In genomic region chr3:75429561-75430220, GRCh38 we compare ENCODE assay signal across 8 cellular contexts.
DNase-seq lines count a peak whose midpoint lies in the region; ATAC-seq and TF ChIP-seq lines count a peak whose summit lies in the region.
"Not testable (repeated sequence)": the region's sequence is repeated elsewhere in the genome, so short reads cannot be mapped to it uniquely, and the experiment has no call there.

No MANE protein-coding gene starts in this region.

- H3K36me3 Mint-ChIP-seq in activated T-cell treated with anti-CD3 and anti-CD28 coated beads, Interleukin-2, amount 50 U/mL, for 72 hours (ENCODE audit: insufficient read depth in 2 of 2) = not testable (repeated sequence)

- not testable (repeated sequence) for H3K36me3 ChIP-seq in effector memory CD4-positive, alpha-beta T cell (ENCODE audit: control insufficient read depth, insufficient read depth, low read length); kidney epithelial cell (ENCODE audit: control insufficient read depth, insufficient read depth, low read length); thoracic aorta
- peaks cover 0 to 35% (median 2%) of the 10 kb centered on the region in 4 donors for H3K36me3 ChIP-seq in sigmoid colon

- not testable (repeated sequence) for H3K4me3 Mint-ChIP-seq in activated T-cell treated with anti-CD3 and anti-CD28 coated beads, Interleukin-2, amount 50 U/mL, for 72 hours

- TF ChIP-seq CTCF in kidney epithelial cell (IDR thresholded peaks at IDR 0.05; ENCODE audit: insufficient read depth, low read length, poor library complexity, severe bottlenecking) (peak; percentile 65), sigmoid colon (IDR thresholded peaks at IDR 0.05) (peak; percentile 57 to 86 (median 74)), thoracic aorta (IDR thresholded peaks at IDR 0.05) (peak; percentile 87)

- H3K4me3 ChIP-seq in effector memory CD4-positive, alpha-beta T cell (ENCODE audit: insufficient read depth, low read depth, low read length, poor library complexity, severe bottlenecking); kidney epithelial cell (ENCODE audit: low read depth, low read length); sigmoid colon; thoracic aorta: not testable (repeated sequence)

- not testable (repeated sequence) for TF ChIP-seq POLR2A in sigmoid colon (IDR thresholded peaks at IDR 0.05)

- not testable (repeated sequence) for H3K9me3 Mint-ChIP-seq in activated T-cell treated with anti-CD3 and anti-CD28 coated beads, Interleukin-2, amount 50 U/mL, for 72 hours

- H3K9me3 ChIP-seq in effector memory CD4-positive, alpha-beta T cell (ENCODE audit: control insufficient read depth, low read length); sigmoid colon; thoracic aorta: not testable (repeated sequence)

- peak overlapping the region; percentile 50 for H3K27ac Mint-ChIP-seq in activated T-cell treated with anti-CD3 and anti-CD28 coated beads, Interleukin-2, amount 50 U/mL, for 72 hours

- H3K4me1 ChIP-seq in effector memory CD4-positive, alpha-beta T cell (ENCODE audit: control insufficient read depth, insufficient read depth, low read length, poor library complexity, severe bottlenecking) = not testable (repeated sequence)
- H3K4me1 ChIP-seq in sigmoid colon = peaks cover 0 to 14% (median 9%) of the 10 kb centered on the region in 4 donors
- peaks cover 6 to 27% of the 10 kb centered on the region in 2 donors for H3K4me1 ChIP-seq in thoracic aorta (ENCODE audit: control insufficient read depth in 1 of 2, low read depth in 2 of 2)

- H3K27ac ChIP-seq in effector memory CD4-positive, alpha-beta T cell (ENCODE audit: insufficient read depth, low read length, poor library complexity, severe bottlenecking) = not testable (repeated sequence)
- H3K27ac ChIP-seq in sigmoid colon = peak overlapping the region in 2 of 4 donors; percentile 14 to 18
- H3K27ac ChIP-seq in thoracic aorta = peak overlapping the region in 1 of 2 donors; percentile 7

- peaks cover 14% of the 10 kb centered on the region for H3K4me1 Mint-ChIP-seq in activated T-cell treated with anti-CD3 and anti-CD28 coated beads, Interleukin-2, amount 50 U/mL, for 72 hours (ENCODE audit: low read depth)

- not testable (repeated sequence) for H3K27me3 ChIP-seq in effector memory CD4-positive, alpha-beta T cell (replicated peaks; ENCODE audit: control insufficient read depth, insufficient read depth, low read length, poor library complexity, severe bottlenecking); kidney epithelial cell (ENCODE audit: control insufficient read depth, insufficient read depth, low read length); sigmoid colon; thoracic aorta (replicated peaks; ENCODE audit: insufficient read depth)

- DNase-seq in GM03348 (ENCODE audit: low spot score) = peak; percentile 73
- DNase-seq in NCI-H1048 (lab: John Stamatoyannopoulos, UW) = peak; percentile 3
- peak; percentile 2 for DNase-seq in SKM-1 (lab: John Stamatoyannopoulos, UW; ENCODE audit: unreplicated experiment)
- peak; percentile 64 to 77 for DNase-seq in activated T-cell treated with anti-CD3 and anti-CD28 coated beads, Interleukin-2, amount 50 U/mL, for 72 hours
- peak; percentile 34 to 49 (median 37) for DNase-seq in effector memory CD4-positive, alpha-beta T cell
- not testable (repeated sequence) for DNase-seq in kidney epithelial cell (ENCODE audit: low read depth)
- DNase-seq in sigmoid colon = peak; percentile 86
- DNase-seq in thoracic aorta (ENCODE audit: low spot score) = peak; percentile 50

- not testable (repeated sequence) for ATAC-seq in activated T-cell treated with anti-CD3 and anti-CD28 coated beads, Interleukin-2, amount 50 U/mL, for 72 hours (replicated peaks in 1 of 2); thoracic aorta (ENCODE audit: insufficient number of reproducible peaks, low FRiP score, low read depth)

- not testable (repeated sequence) for TF ChIP-seq EP300 in sigmoid colon (IDR thresholded peaks at IDR 0.05)

- H3K27me3 Mint-ChIP-seq in activated T-cell treated with anti-CD3 and anti-CD28 coated beads, Interleukin-2, amount 50 U/mL, for 72 hours (ENCODE audit: low read depth) = not testable (repeated sequence)

- intact Hi-C loops in sigmoid colon (cut with DNase I) = loop anchor here (2.0 to 10.0 kb wide), 2 partner anchors 135 to 355 kb away; partner anchors contain the start of gene ZNF717

- 57 to 71% methylated on average over 9 of the region's 9 CpGs for WGBS in sigmoid colon, 2 donors
